In genomic region chr9:15965246-15965745, GRCh38 we compare ENCODE assay signal across 22 cellular contexts.
"Had no signal": no experiment of that assay in that cellular context is flagged by ENCODE, and none has a peak within 500 bp of the region (broad histone marks: within the 10 kb centered on the region; RNA-seq: fewer than 3 reads in every experiment).

No MANE protein-coding gene starts in this region.

- H3K27me3 ChIP-seq: body of pancreas, Peyer's patch, SJCRH30 had no signal

- H3K4me1 ChIP-seq: body of pancreas, Peyer's patch, SJCRH30 had no signal

- DNase-seq: activated CD4-positive, alpha-beta memory T cell treated with anti-CD3 and anti-CD28 coated beads for 36 hours; activated CD4-positive, alpha-beta T cell treated with anti-CD3 and anti-CD28 coated beads, Interleukin-2, amount 10 ng/mL, durations not matched to agents 7 days and 5 days; activated CD4-positive, CD25-positive, alpha-beta regulatory T cell; activated CD8-positive, alpha-beta memory T cell treated with anti-CD3 and anti-CD28 coated beads for 24 hours; activated effector memory CD4-positive, alpha-beta T cell treated with anti-CD3 and anti-CD28 coated beads, Interleukin-2, amount 50 U/mL, for 16 hours; activated naive CD4-positive, alpha-beta T cell treated with Interleukin-2 at 50 U/mL for 16 hours; activated T-cell treated with anti-CD3 and anti-CD28 coated beads, Interleukin-2, amount 50 U/mL, for 4 hours; anterior cingulate cortex; body of pancreas; KG1; NCI-H1092; NCI-H1417; NCI-H1930; NCI-H2171 treated with DMSO at 0.1 percent for 48 hours; NCI-H510A treated with DMSO at 0.1 percent for 48 hours; Peyer's patch; Right ventricle myocardium superior; SJCRH30; SK-N-SH; T-helper 1 cell had no signal

- H3K9me3 ChIP-seq: body of pancreas, Peyer's patch, SJCRH30, SK-N-SH had no signal

- H3K27ac ChIP-seq: body of pancreas, Peyer's patch, RWPE1, SJCRH30, VCaP had no signal

- H3K9ac ChIP-seq: SK-N-SH had no signal

- H3K36me3 ChIP-seq: Peyer's patch, SJCRH30 had no signal

- ATAC-seq: activated T-cell treated with anti-CD3 and anti-CD28 coated beads, Interleukin-2, amount 50 U/mL, for 4 hours; body of pancreas had no signal

- H3K4me2 ChIP-seq: SK-N-SH had no signal

- H3K4me3 ChIP-seq: body of pancreas, Peyer's patch, SJCRH30 had no signal
